ENCODE assay signal across 31 cellular contexts in genomic region chr5:28143519-28143918, GRCh38.
"Had no signal": no experiment of that assay in that cellular context is flagged by ENCODE, and none has a peak within 500 bp of the region (broad histone marks: within the 10 kb centered on the region; RNA-seq: fewer than 3 reads in every experiment).

No MANE protein-coding gene starts in this region.

- H3K4me2 ChIP-seq: neural progenitor cell had no signal

- H3K79me2 ChIP-seq: parathyroid adenoma had no signal

- H3K4me1 Mint-ChIP-seq: naive thymus-derived CD4-positive, alpha-beta T cell; natural killer cell; nephron; neural progenitor cell; stimulated activated effector memory CD8-positive, alpha-beta T cell treated with anti-CD3 and anti-CD28 coated beads, Interleukin-12 subunit alpha, Interleukin-12 subunit beta, amount 100 ng/mL, for 72 hours; stimulated activated naive B cell treated with anti-CD40 and anti-IgM and Interleukin-4, amounts not matched to agents 10 μg/mL and 1 μg/mL and 100 μg/mL, for 72 hours had no signal

- H3K4me3 ChIP-seq: neural progenitor cell, ovary, psoas muscle, right lobe of liver, sigmoid colon, stomach, thoracic aorta, thyroid gland, tibial nerve, upper lobe of left lung, vagina had no signal

- H3K36me3 ChIP-seq: neural progenitor cell, neutrophil, ovary, right lobe of liver, sigmoid colon, stomach, thoracic aorta, thyroid gland, tibial nerve, upper lobe of left lung, vagina had no signal

- H3K9me3 ChIP-seq: neutrophil, ovary, psoas muscle, right lobe of liver, sigmoid colon, thoracic aorta, thyroid gland, tibial nerve, upper lobe of left lung, vagina had no signal

- H3K4me3 Mint-ChIP-seq: naive thymus-derived CD4-positive, alpha-beta T cell; natural killer cell; nephron; neural progenitor cell; stimulated activated effector memory CD8-positive, alpha-beta T cell treated with anti-CD3 and anti-CD28 coated beads, Interleukin-12 subunit alpha, Interleukin-12 subunit beta, amount 100 ng/mL, for 72 hours; stimulated activated naive B cell treated with anti-CD40 and anti-IgM and Interleukin-4, amounts not matched to agents 10 μg/mL and 1 μg/mL and 100 μg/mL, for 72 hours; stimulated activated naive CD8-positive, alpha-beta T cell treated with anti-CD3 and anti-CD28 coated beads, Interleukin-15, Interleukin-2, amounts not matched to agents 100 ng/mL and 50 ng/mL, for 24 hours had no signal

- H3K9me3 Mint-ChIP-seq: nephron had no signal

- H3K4me1 ChIP-seq: neural progenitor cell, parathyroid adenoma, psoas muscle, right lobe of liver, sigmoid colon, stomach, thyroid gland, tibial nerve, upper lobe of left lung, vagina had no signal

- ATAC-seq: naive thymus-derived CD4-positive, alpha-beta T cell; natural killer cell; psoas muscle; right cardiac atrium; right lobe of liver; stimulated activated effector memory CD8-positive, alpha-beta T cell treated with anti-CD3 and anti-CD28 coated beads, Interleukin-12 subunit alpha, Interleukin-12 subunit beta, amount 100 ng/mL, for 72 hours; stimulated activated naive B cell treated with anti-CD40 and anti-IgM and Interleukin-4, amounts not matched to agents 10 μg/mL and 1 μg/mL and 100 μg/mL, for 72 hours had no signal

- H3K27ac ChIP-seq: neural progenitor cell, neutrophil, ovary, parathyroid adenoma, psoas muscle, right lobe of liver, sigmoid colon, stomach, thoracic aorta, thyroid gland, tibial nerve, upper lobe of left lung, vagina had no signal

- FAIRE-seq: urothelium cell line had no signal

- H3K27me3 ChIP-seq: neural progenitor cell, neutrophil, ovary, right lobe of liver, sigmoid colon, stomach, thyroid gland, tibial nerve, upper lobe of left lung, vagina had no signal

- H3K27ac Mint-ChIP-seq: naive thymus-derived CD4-positive, alpha-beta T cell; natural killer cell; nephron; neural progenitor cell; progenitor cell of endocrine pancreas; stimulated activated effector memory CD8-positive, alpha-beta T cell treated with anti-CD3 and anti-CD28 coated beads, Interleukin-12 subunit alpha, Interleukin-12 subunit beta, amount 100 ng/mL, for 72 hours; stimulated activated naive B cell treated with anti-CD40 and anti-IgM and Interleukin-4, amounts not matched to agents 10 μg/mL and 1 μg/mL and 100 μg/mL, for 72 hours; stimulated activated naive CD8-positive, alpha-beta T cell treated with anti-CD3 and anti-CD28 coated beads, Interleukin-15, Interleukin-2, amounts not matched to agents 100 ng/mL and 50 ng/mL, for 24 hours had no signal

- H3K27me3 Mint-ChIP-seq: naive thymus-derived CD4-positive, alpha-beta T cell; progenitor cell of endocrine pancreas; stimulated activated naive B cell treated with anti-CD40 and anti-IgM and Interleukin-4, amounts not matched to agents 10 μg/mL and 1 μg/mL and 100 μg/mL, for 72 hours; stimulated activated naive CD8-positive, alpha-beta T cell treated with anti-CD3 and anti-CD28 coated beads, Interleukin-15, Interleukin-2, amounts not matched to agents 100 ng/mL and 50 ng/mL, for 24 hours had no signal

- H3K36me3 Mint-ChIP-seq: naive thymus-derived CD4-positive, alpha-beta T cell; stimulated activated effector memory CD8-positive, alpha-beta T cell treated with anti-CD3 and anti-CD28 coated beads, Interleukin-12 subunit alpha, Interleukin-12 subunit beta, amount 100 ng/mL, for 72 hours; stimulated activated naive B cell treated with anti-CD40 and anti-IgM and Interleukin-4, amounts not matched to agents 10 μg/mL and 1 μg/mL and 100 μg/mL, for 72 hours had no signal

- H2AFZ ChIP-seq: neural progenitor cell, parathyroid adenoma had no signal

- DNase-seq: naive thymus-derived CD4-positive, alpha-beta T cell; natural killer cell; nucleus accumbens; ovary; posterior cingulate gyrus; psoas muscle; right cardiac atrium; right lobe of liver; sigmoid colon; small intestine; stimulated activated CD4-positive, alpha-beta T cell treated with anti-CD3 and anti-CD28 coated beads, Interleukin-15, amount 100 ng/mL, for 24 hours; stimulated activated CD4-positive, alpha-beta T cell treated with anti-CD3 and anti-CD28 coated beads, Interleukin-2, amount 100 ng/mL, for 24 hours; stimulated activated CD4-positive, alpha-beta T cell treated with anti-CD3 and anti-CD28 coated beads, Interleukin-2, amount 100 ng/mL, for 48 hours; stimulated activated CD4-positive, alpha-beta T cell treated with anti-CD3 and anti-CD28 coated beads, Interleukin-4, amount 100 ng/mL, for 24 hours; stimulated activated naive B cell treated with anti-CD40 and anti-IgM and Interleukin-4, amounts not matched to agents 10 μg/mL and 1 μg/mL and 100 μg/mL, for 72 hours; stimulated activated naive CD4-positive, alpha-beta T cell treated with Interleukin-2 at 50 U/mL for 16 hours; stomach; thyroid gland; trophoblast cell; upper lobe of left lung had no signal
